ENCODE assay signal across 24 cellular contexts in the genomic region with DNA sequence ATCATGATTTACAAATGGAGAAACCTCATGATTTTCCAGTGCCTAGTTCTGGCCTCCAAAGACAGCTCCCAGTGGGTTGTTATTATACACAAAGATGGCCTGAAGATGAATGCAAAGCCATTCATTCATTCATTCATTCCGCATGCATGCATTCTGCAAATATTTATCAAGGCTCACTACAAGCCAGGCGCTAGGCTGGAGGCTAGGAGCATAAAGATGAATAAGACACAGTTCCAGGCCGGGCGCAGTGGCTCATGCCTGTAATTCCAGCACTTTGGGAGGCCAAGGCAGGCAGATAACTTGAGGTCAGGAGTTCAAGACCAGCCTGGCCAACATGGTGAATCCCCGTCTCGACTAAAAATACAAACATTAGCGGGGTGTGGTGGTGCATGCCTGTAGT. TPM values are rescaled to one million over a fixed set of nuclear protein-coding genes. Genes with fewer than 3 reads are reported as not detected.
"Had no signal": no experiment of that assay in that cellular context is flagged by ENCODE, and none has a peak within 500 bp of the region (broad histone marks: within the 10 kb centered on the region; RNA-seq: fewer than 3 reads in every experiment).

No MANE protein-coding gene starts in this region.

- H3K27ac Mint-ChIP-seq: activated naive CD4-positive, alpha-beta T cell treated with anti-CD3 and anti-CD28 coated beads for 36 hours; activated naive CD8-positive, alpha-beta T cell treated with anti-CD3 and anti-CD28 coated beads, Interleukin-2, amount 10 ng/mL, durations not matched to agents 7 days and 5 days; stimulated activated naive B cell treated with anti-CD40 and anti-IgM and Interleukin-4, amounts not matched to agents 10 μg/mL and 1 μg/mL and 100 μg/mL, for 72 hours; WTC11 had no signal

- H3K9me3 ChIP-seq: esophagus muscularis mucosa, psoas muscle, right atrium auricular region had no signal

- H3K9me3 Mint-ChIP-seq: activated naive CD4-positive, alpha-beta T cell treated with anti-CD3 and anti-CD28 coated beads for 36 hours; activated naive CD8-positive, alpha-beta T cell treated with anti-CD3 and anti-CD28 coated beads, Interleukin-2, amount 10 ng/mL, durations not matched to agents 7 days and 5 days; activated T-cell treated with anti-CD3 and anti-CD28 coated beads, Interleukin-2, amount 50 U/mL, for 4 hours; stimulated activated naive B cell treated with anti-CD40 and anti-IgM and Interleukin-4, amounts not matched to agents 10 μg/mL and 1 μg/mL and 100 μg/mL, for 72 hours; WTC11 had no signal

- H3K27ac ChIP-seq: coronary artery, esophagus muscularis mucosa, psoas muscle, right atrium auricular region had no signal

- H3K27me3 ChIP-seq: right atrium auricular region had no signal

- DNase-seq: activated CD4-positive, alpha-beta T cell treated with anti-CD3 and anti-CD28 coated beads, Interleukin-2, amount 50 U/mL, for 48 hours; activated CD8-positive, alpha-beta memory T cell treated with anti-CD3 and anti-CD28 coated beads, Interleukin-2, amount 50 U/mL, for 48 hours; activated naive CD4-positive, alpha-beta T cell treated with anti-CD3 and anti-CD28 coated beads for 36 hours; activated naive CD8-positive, alpha-beta T cell treated with anti-CD3 and anti-CD28 coated beads, Interleukin-2, amount 10 ng/mL, durations not matched to agents 7 days and 5 days; activated T-cell treated with anti-CD3 and anti-CD28 coated beads, Interleukin-2, amount 50 U/mL, for 4 hours; amniotic stem cell; cerebellar nuclear complex; glutamatergic neuron; hippocampal formation; left ventricle myocardium superior; mammary epithelial cell; stimulated activated CD4-positive, alpha-beta T cell treated with anti-CD3 and anti-CD28 coated beads, Interleukin-2, amount 100 ng/mL, for 24 hours; stimulated activated naive B cell treated with anti-CD40 and anti-IgM and Interleukin-4, amounts not matched to agents 10 μg/mL and 1 μg/mL and 100 μg/mL, for 72 hours; T-helper 1 cell; T-helper 9 cell; trophoblast cell had no signal

- ATAC-seq: activated T-cell treated with anti-CD3 and anti-CD28 coated beads, Interleukin-2, amount 50 U/mL, for 4 hours; left ventricle myocardium superior; psoas muscle; stimulated activated naive B cell treated with anti-CD40 and anti-IgM and Interleukin-4, amounts not matched to agents 10 μg/mL and 1 μg/mL and 100 μg/mL, for 72 hours; WTC11 had no signal

- H3K4me3 Mint-ChIP-seq: activated T-cell treated with anti-CD3 and anti-CD28 coated beads, Interleukin-2, amount 50 U/mL, for 4 hours; WTC11 had no signal

RNA-seq across cellular contexts. Expression of gene ECE2, which starts 20.8 kb away (rescaled TPM):
- total RNA-seq: activated CD8-positive, alpha-beta memory T cell treated with anti-CD3 and anti-CD28 coated beads for 36 hours; activated naive CD4-positive, alpha-beta T cell treated with anti-CD3 and anti-CD28 coated beads for 36 hours; activated naive CD8-positive, alpha-beta T cell treated with anti-CD3 and anti-CD28 coated beads, Interleukin-2, amount 10 ng/mL, durations not matched to agents 7 days and 5 days; activated T-cell treated with anti-CD3 and anti-CD28 coated beads, Interleukin-2, amount 50 U/mL, for 4 hours; left ventricle myocardium superior; osteocyte; psoas muscle; skeletal muscle tissue had no signal
- polyA plus RNA-seq: mammary epithelial cell, psoas muscle had no signal

RNA-seq across cellular contexts. Expression of gene CAMK2N2, which starts 35.3 kb away (rescaled TPM):
- total RNA-seq: activated naive CD4-positive, alpha-beta T cell treated with anti-CD3 and anti-CD28 coated beads for 36 hours; activated naive CD8-positive, alpha-beta T cell treated with anti-CD3 and anti-CD28 coated beads, Interleukin-2, amount 10 ng/mL, durations not matched to agents 7 days and 5 days; esophagus muscularis mucosa; left ventricle myocardium superior; psoas muscle; right atrium auricular region; skeletal muscle tissue had no signal
